Comparison of ENCODE assay signal across 31 cellular contexts in genomic region chr14:104547310-104547997, GRCh38. TPM values are rescaled to one million over a fixed set of nuclear protein-coding genes. Genes with fewer than 3 reads are reported as not detected.
DNase-seq lines count a peak whose midpoint lies in the region; ATAC-seq, FAIRE-seq and TF ChIP-seq lines count a peak whose summit lies in the region.
"Had no signal": no experiment of that assay in that cellular context is flagged by ENCODE, and none has a peak within 500 bp of the region (broad histone marks: within the 10 kb centered on the region; RNA-seq: fewer than 3 reads in every experiment).

No MANE protein-coding gene starts in this region.

- H3K9ac ChIP-seq in SK-N-SH (no peak overlapping the region), HepG2 (ENCODE audit: insufficient read depth, low read depth, low read length) (no peak overlapping the region)
- H3K9ac ChIP-seq: BLaER1 treated with 17β-estradiol and CSF1 and Interleukin-3, amounts not matched to agents 10 nM and 100 nM had no signal

- no peak overlapping the region for H3K4me3 Mint-ChIP-seq in osteocyte (ENCODE audit: unreplicated experiment)
- H3K4me3 Mint-ChIP-seq: activated CD4-positive, alpha-beta memory T cell treated with anti-CD3 and anti-CD28 coated beads, Interleukin-2, amount 10 ng/mL, durations not matched to agents 7 days and 5 days; naive thymus-derived CD8-positive, alpha-beta T cell; stimulated activated naive CD8-positive, alpha-beta T cell treated with anti-CD3 and anti-CD28 coated beads, Interleukin-15, amount 100 ng/mL, for 72 hours; T-helper 17 cell had no signal

- peaks cover 12% of the 10 kb centered on the region for H3K27me3 Mint-ChIP-seq in osteocyte (ENCODE audit: unreplicated experiment)

- H3K79me2 ChIP-seq in SK-N-SH (ENCODE audit: insufficient read depth) (no peaks in the 10 kb centered on the region), HepG2 (ENCODE audit: insufficient read depth, low read length) (no peaks in the 10 kb centered on the region)

- H3K4me1 Mint-ChIP-seq in osteocyte (ENCODE audit: unreplicated experiment) = no peaks in the 10 kb centered on the region
- H3K4me1 Mint-ChIP-seq: activated CD4-positive, alpha-beta memory T cell treated with anti-CD3 and anti-CD28 coated beads, Interleukin-2, amount 10 ng/mL, durations not matched to agents 7 days and 5 days; naive thymus-derived CD8-positive, alpha-beta T cell; stimulated activated naive CD8-positive, alpha-beta T cell treated with anti-CD3 and anti-CD28 coated beads, Interleukin-15, amount 100 ng/mL, for 72 hours had no signal

- no peaks in the 10 kb centered on the region for H4K20me1 ChIP-seq in SK-N-SH (ENCODE audit: insufficient read depth)
- peaks cover 3% of the 10 kb centered on the region; the same call in 1 of the 2 replicates for H4K20me1 ChIP-seq in HepG2 (ENCODE audit: insufficient read depth, low read length)
- H4K20me1 ChIP-seq: BLaER1 treated with 17β-estradiol and CSF1 and Interleukin-3, amounts not matched to agents 10 nM and 100 nM had no signal

- H3K27ac ChIP-seq in SK-N-SH (ENCODE audit: low read depth in 2 of 2, low read length in 1 of 2) (no peak overlapping the region), right lobe of liver (no peak overlapping the region), HepG2 (ENCODE audit: extremely low read length, insufficient read depth, low read length) (no peak overlapping the region)
- H3K27ac ChIP-seq: 22Rv1; ascending aorta; BLaER1 treated with 17β-estradiol and CSF1 and Interleukin-3, amounts not matched to agents 10 nM and 100 nM; cardiac muscle cell; ovary had no signal

- no peak overlapping the region for H3K4me2 ChIP-seq in SK-N-SH
- no peak overlapping the region for H3K4me2 ChIP-seq in HepG2 (ENCODE audit: low read depth, low read length)
- H3K4me2 ChIP-seq: BLaER1 treated with 17β-estradiol and CSF1 and Interleukin-3, amounts not matched to agents 10 nM and 100 nM had no signal

- DNase-seq in SK-N-SH (peak; percentile 18), right lobe of liver (peak in 2 of 3 donors; percentile 36 to 40), HepG2 (ENCODE audit: low spot score) (no peak), osteocyte (ENCODE audit: extremely low spot score, unreplicated experiment) (peak; percentile 83), GM03348 (ENCODE audit: low spot score) (no peak)
- DNase-seq: activated CD4-positive, alpha-beta memory T cell treated with anti-CD3 and anti-CD28 coated beads, Interleukin-2, amount 10 ng/mL, durations not matched to agents 7 days and 5 days; activated CD8-positive, alpha-beta memory T cell treated with anti-CD3 and anti-CD28 coated beads, Interleukin-2, amount 50 U/mL, for 4 hours; erythroblast; glutamatergic neuron; KG1; MG63; NCI-H1105; NCI-H187 treated with DMSO at 0.1 percent for 48 hours; NCI-H510A; stimulated activated naive CD8-positive, alpha-beta T cell treated with anti-CD3 and anti-CD28 coated beads, Interleukin-15, amount 100 ng/mL, for 72 hours; T-helper 17 cell had no signal

- TF ChIP-seq CTCF in SK-N-SH (IDR thresholded peaks at IDR 0.05) (no peak), right lobe of liver (IDR thresholded peaks at IDR 0.05) (no peak), HepG2 (CRISPR knock-in tag; IDR thresholded peaks at IDR 0.05) (no peak), osteocyte (IDR thresholded peaks at IDR 0.05) (no peak)

- TF ChIP-seq RAD21 in SK-N-SH (IDR thresholded peaks at IDR 0.05; ENCODE audit: low read length) (no peak), HepG2 (CRISPR knock-in tag; IDR thresholded peaks at IDR 0.05) (no peak)

- WGBS in SK-N-SH (ENCODE audit: low lambda C conversion rate) = 32% methylated on average over 4 of the region's 18 CpGs
- WGBS in right lobe of liver (ENCODE audit: insufficient coverage, low coverage, low lambda C conversion rate, missing lambda C conversion rate) = 71% methylated on average over 6 of the region's 18 CpGs
- 31% methylated on average over 3 of the region's 18 CpGs for WGBS in HepG2 (ENCODE audit: low lambda C conversion rate)

- peaks cover 0 to 15% of the 10 kb centered on the region in 2 experiments; a peak in 2 of 4 replicates for H3K4me1 ChIP-seq in SK-N-SH (ENCODE audit: control insufficient read depth in 1 of 2, insufficient read depth in 2 of 2, low read depth in 1 of 2, low read length in 1 of 2)
- H3K4me1 ChIP-seq in right lobe of liver = no peaks in the 10 kb centered on the region
- H3K4me1 ChIP-seq in HepG2 (ENCODE audit: insufficient read depth, low read length) = no peaks in the 10 kb centered on the region
- H3K4me1 ChIP-seq: ascending aorta had no signal

- no peak for TF ChIP-seq POLR2A in right lobe of liver (IDR thresholded peaks at IDR 0.05)
- no peak for TF ChIP-seq POLR2A in HepG2 (IDR thresholded peaks at IDR 0.05; ENCODE audit: insufficient read depth in 1 of 2, low read depth in 2 of 2, low read length in 2 of 2)
- TF ChIP-seq POLR2A in GM18505 (IDR thresholded peaks at IDR 0.05; ENCODE audit: borderline replicate concordance, extremely low read depth, insufficient read depth, insufficient read length) = no peak

- H3K4me3 ChIP-seq in SK-N-SH (ENCODE audit: low read depth in 2 of 2, low read length in 1 of 2) (no peak overlapping the region), right lobe of liver (no peak overlapping the region), HepG2 (replicated peaks in 1 of 3; ENCODE audit: insufficient read depth in 1 of 3, low read depth in 2 of 3, low read length in 3 of 3) (no peak overlapping the region)
- H3K4me3 ChIP-seq: ascending aorta; BLaER1 treated with 17β-estradiol and CSF1 and Interleukin-3, amounts not matched to agents 10 nM and 100 nM; cardiac muscle cell; lung; MG63; ovary had no signal

- H3K27me3 ChIP-seq in SK-N-SH (ENCODE audit: insufficient read depth) (no peaks in the 10 kb centered on the region), right lobe of liver (no peaks in the 10 kb centered on the region), HepG2 (ENCODE audit: control insufficient read depth in 1 of 2, insufficient read depth in 2 of 2, low read length in 2 of 2) (peaks cover 18 to 77% of the 10 kb centered on the region in 2 experiments)
- H3K27me3 ChIP-seq: ascending aorta; BLaER1 treated with 17β-estradiol and CSF1 and Interleukin-3, amounts not matched to agents 10 nM and 100 nM; cardiac muscle cell; ovary had no signal

- intact Hi-C loops in right lobe of liver (cut with DNase I) = no loop called here
- intact Hi-C loops in HepG2 (cut with micrococcal nuclease; ENCODE audit: unreplicated experiment) = no loop called here

- no TSS peak for BruUV-seq in HepG2 (replicated peaks; lab: Mats Ljungman, UMichigan)

- no peak overlapping the region for H2AFZ ChIP-seq in SK-N-SH (ENCODE audit: low read depth)
- no peak overlapping the region for H2AFZ ChIP-seq in HepG2 (ENCODE audit: low read length)

- no peak for FAIRE-seq in HepG2 (lab: Jason Lieb, UNC)
- FAIRE-seq: TTC549 had no signal

- POLR2A ChIA-PET in SK-N-SH (lab: Yijun Ruan, JAX) (no interaction called here), HepG2 (lab: Yijun Ruan, JAX) (no interaction called here)

- no peak overlapping the region for H3K27ac Mint-ChIP-seq in osteocyte (ENCODE audit: unreplicated experiment)
- H3K27ac Mint-ChIP-seq: activated CD4-positive, alpha-beta memory T cell treated with anti-CD3 and anti-CD28 coated beads, Interleukin-2, amount 10 ng/mL, durations not matched to agents 7 days and 5 days; naive thymus-derived CD8-positive, alpha-beta T cell; stimulated activated naive CD8-positive, alpha-beta T cell treated with anti-CD3 and anti-CD28 coated beads, Interleukin-15, amount 100 ng/mL, for 72 hours; T-helper 17 cell had no signal

- no peaks in the 10 kb centered on the region for H3K9me3 ChIP-seq in SK-N-SH
- no peaks in the 10 kb centered on the region for H3K9me3 ChIP-seq in right lobe of liver
- H3K9me3 ChIP-seq in HepG2 (ENCODE audit: low read length) = no peaks in the 10 kb centered on the region
- H3K9me3 ChIP-seq: ascending aorta; BLaER1 treated with 17β-estradiol and CSF1 and Interleukin-3, amounts not matched to agents 10 nM and 100 nM; MG63; ovary had no signal

- H3F3A ChIP-seq in SK-N-SH (replicated peaks; ENCODE audit: insufficient read depth) = no peaks in the 10 kb centered on the region

- H3K9me2 ChIP-seq in SK-N-SH = no peaks in the 10 kb centered on the region

- no peaks in the 10 kb centered on the region for H3K36me3 ChIP-seq in SK-N-SH (replicated peaks in 1 of 2; ENCODE audit: control insufficient read depth in 1 of 2, insufficient read depth in 2 of 2, low read length in 1 of 2)
- no peaks in the 10 kb centered on the region for H3K36me3 ChIP-seq in right lobe of liver
- H3K36me3 ChIP-seq in HepG2 (replicated peaks in 1 of 2; ENCODE audit: control insufficient read depth in 1 of 2, insufficient read depth in 2 of 2, low read length in 2 of 2) = no peaks in the 10 kb centered on the region
- H3K36me3 ChIP-seq: ascending aorta; BLaER1 treated with 17β-estradiol and CSF1 and Interleukin-3, amounts not matched to agents 10 nM and 100 nM; cardiac muscle cell; MG63; ovary had no signal

- in situ Hi-C loops in HepG2 (cut with HindIII; ENCODE audit: extremely low pct_ligation_motif_present, low pct_unique_long_range_greater_than_20kb) = no loop called here

- CTCF ChIA-PET in SK-N-SH (lab: Yijun Ruan, JAX) (interaction anchor here (3.6 kb wide), 1 partner anchor 16 kb away, joined by 13 read pairs; no protein-coding TSS in a partner anchor), HepG2 (lab: Yijun Ruan, JAX; ENCODE audit: low intra/inter-chr PET ratio, low total read pairs) (no interaction called here)

- no peaks in the 10 kb centered on the region for H3K36me3 Mint-ChIP-seq in osteocyte (ENCODE audit: unreplicated experiment)

- H3K9me3 Mint-ChIP-seq in osteocyte (ENCODE audit: unreplicated experiment) = no peaks in the 10 kb centered on the region
- H3K9me3 Mint-ChIP-seq: activated CD4-positive, alpha-beta memory T cell treated with anti-CD3 and anti-CD28 coated beads, Interleukin-2, amount 10 ng/mL, durations not matched to agents 7 days and 5 days; stimulated activated naive CD8-positive, alpha-beta T cell treated with anti-CD3 and anti-CD28 coated beads, Interleukin-15, amount 100 ng/mL, for 72 hours had no signal

- no peak for TF ChIP-seq EP300 in SK-N-SH (IDR thresholded peaks at IDR 0.05; ENCODE audit: borderline replicate concordance in 1 of 2, low read depth in 1 of 2, low read length in 1 of 2)
- TF ChIP-seq EP300 in HepG2 (IDR thresholded peaks at IDR 0.05; ENCODE audit: low read depth in 2 of 2, low read length in 2 of 2) = no peak
- TF ChIP-seq EP300 in HepG2 (CRISPR knock-in tag; IDR thresholded peaks at IDR 0.05; ENCODE audit: borderline replicate concordance) = no peak

- ATAC-seq in SK-N-SH treated with all-trans-retinoic acid at 6 μM for 48 hours = no peak
- no peak for ATAC-seq in right lobe of liver
- ATAC-seq in HepG2 = no peak
- no peak for ATAC-seq in GM18505 (IDR thresholded peaks at IDR 0.05; ENCODE audit: unreplicated experiment)
- ATAC-seq in HG03108 (IDR thresholded peaks at IDR 0.05; ENCODE audit: unreplicated experiment) = no peak
- ATAC-seq: naive thymus-derived CD8-positive, alpha-beta T cell; T-helper 17 cell had no signal

RNA-seq across cellular contexts. Expression of gene C14orf180, which starts 32.1 kb away (rescaled TPM):
- 0.05 TPM in 1 of 2 replicates, not detected in the other for polyA plus RNA-seq in SK-N-SH (2012; rRNA removed)
- polyA plus RNA-seq in SK-N-SH (2012; cell fraction: cytosol; rRNA removed) = 0.01 TPM in 1 of 2 replicates, not detected in the other
- 0.04 and 0.06 TPM in 2 replicates for polyA plus RNA-seq in SK-N-SH (2012; cell fraction: nucleus; rRNA removed)
- 1 to 10 TPM in 4 of 6 experiments, under 1 TPM in 2; 0.35 to 4.0 (median 1.9) TPM for total RNA-seq in right lobe of liver
- total RNA-seq in HepG2 (2016; rRNA removed; fragmentation: Illumina TruSeq; extraction: Trizol) = not detected in 2 replicates
- not detected in 2 replicates for total RNA-seq in HepG2 (2016; cell fraction: cytosol; rRNA removed; fragmentation: Illumina TruSeq; extraction: Trizol; ENCODE audit: low read depth)
- total RNA-seq in HepG2 (2016; cell fraction: insoluble cytoplasmic fraction; rRNA removed; fragmentation: Illumina TruSeq; extraction: Trizol) = not detected in 2 replicates
- not detected in 2 replicates for total RNA-seq in HepG2 (2016; cell fraction: membrane; rRNA removed; fragmentation: Illumina TruSeq; extraction: Trizol)
- total RNA-seq in HepG2 (2016; cell fraction: nucleus; rRNA removed; fragmentation: Illumina TruSeq; extraction: Trizol) = not detected in 2 replicates
- polyA plus RNA-seq in HepG2 (2011; rRNA removed) = not detected in 2 replicates
- not detected in 2 replicates for polyA plus RNA-seq in HepG2 (2011; cell fraction: cytosol; rRNA removed)
- not detected in 2 replicates for polyA plus RNA-seq in HepG2 (2011; cell fraction: nucleus; rRNA removed)
- polyA plus RNA-seq in HepG2 (2012) = not detected in 2 replicates
- polyA plus RNA-seq in HepG2 (2016; cell fraction: cytosol; fragmentation: Illumina TruSeq; extraction: Trizol; ENCODE audit: low read depth) = not detected in 2 replicates
- not detected in 2 replicates for polyA plus RNA-seq in HepG2 (2016; cell fraction: insoluble cytoplasmic fraction; fragmentation: Illumina TruSeq; extraction: Trizol; ENCODE audit: low read depth)
- not detected in 2 replicates for polyA plus RNA-seq in HepG2 (2016; cell fraction: membrane; fragmentation: Illumina TruSeq; extraction: Trizol; ENCODE audit: low read depth)
- not detected in 2 replicates for polyA plus RNA-seq in HepG2 (2016; cell fraction: nucleus; fragmentation: Illumina TruSeq; extraction: Trizol; ENCODE audit: insufficient read depth, low read depth)
- not detected in 2 replicates for polyA minus RNA-seq in HepG2 (2011; rRNA and poly(A)+ RNA removed; ENCODE audit: low replicate concordance)
- not detected in 2 replicates for polyA minus RNA-seq in HepG2 (2011; cell fraction: cytosol; rRNA and poly(A)+ RNA removed)
- not detected in 2 replicates for polyA minus RNA-seq in HepG2 (2011; cell fraction: nucleus; rRNA and poly(A)+ RNA removed)
- not detected in 2 replicates for total RNA-seq in osteocyte
- total RNA-seq: activated CD4-positive, alpha-beta memory T cell treated with anti-CD3 and anti-CD28 coated beads, Interleukin-2, amount 10 ng/mL, durations not matched to agents 7 days and 5 days; G401; H7; kidney epithelial cell; mononuclear cell; naive thymus-derived CD8-positive, alpha-beta T cell; T-helper 17 cell had no signal
- polyA plus RNA-seq: naive thymus-derived CD8-positive, alpha-beta T cell had no signal

RNA-seq across cellular contexts. Expression of gene TMEM179, which starts 57.1 kb away (rescaled TPM):
- polyA plus RNA-seq in SK-N-SH (2012; rRNA removed) (1.1 and 1.7 TPM in 2 replicates), HepG2 (2011; rRNA removed) (not detected in 2 replicates)
- polyA plus RNA-seq in SK-N-SH (2012; cell fraction: cytosol; rRNA removed) = 1.5 and 1.8 TPM in 2 replicates
- polyA plus RNA-seq in SK-N-SH (2012; cell fraction: nucleus; rRNA removed) = 1.7 and 2.9 TPM in 2 replicates
- total RNA-seq in right lobe of liver (under 1 TPM in 2 of 6 experiments, not detected in 4; 0.17 to 0.18 TPM), HepG2 (2016; rRNA removed; fragmentation: Illumina TruSeq; extraction: Trizol) (not detected in 2 replicates), osteocyte (not detected in 2 replicates)
- not detected in 2 replicates for total RNA-seq in HepG2 (2016; cell fraction: cytosol; rRNA removed; fragmentation: Illumina TruSeq; extraction: Trizol; ENCODE audit: low read depth)
- not detected in 2 replicates for total RNA-seq in HepG2 (2016; cell fraction: insoluble cytoplasmic fraction; rRNA removed; fragmentation: Illumina TruSeq; extraction: Trizol)
- not detected in 2 replicates for total RNA-seq in HepG2 (2016; cell fraction: membrane; rRNA removed; fragmentation: Illumina TruSeq; extraction: Trizol)
- not detected in 2 replicates for total RNA-seq in HepG2 (2016; cell fraction: nucleus; rRNA removed; fragmentation: Illumina TruSeq; extraction: Trizol)
- polyA plus RNA-seq in HepG2 (2011; cell fraction: cytosol; rRNA removed) = not detected in 2 replicates
- polyA plus RNA-seq in HepG2 (2011; cell fraction: nucleus; rRNA removed) = not detected in 2 replicates
- not detected in 2 replicates for polyA plus RNA-seq in HepG2 (2012)
- not detected in 2 replicates for polyA plus RNA-seq in HepG2 (2016; cell fraction: cytosol; fragmentation: Illumina TruSeq; extraction: Trizol; ENCODE audit: low read depth)
- not detected in 2 replicates for polyA plus RNA-seq in HepG2 (2016; cell fraction: insoluble cytoplasmic fraction; fragmentation: Illumina TruSeq; extraction: Trizol; ENCODE audit: low read depth)
- polyA plus RNA-seq in HepG2 (2016; cell fraction: membrane; fragmentation: Illumina TruSeq; extraction: Trizol; ENCODE audit: low read depth) = not detected in 2 replicates
- not detected in 2 replicates for polyA plus RNA-seq in HepG2 (2016; cell fraction: nucleus; fragmentation: Illumina TruSeq; extraction: Trizol; ENCODE audit: insufficient read depth, low read depth)
- 0.28 TPM in 1 of 2 replicates, not detected in the other for polyA minus RNA-seq in HepG2 (2011; rRNA and poly(A)+ RNA removed; ENCODE audit: low replicate concordance)
- polyA minus RNA-seq in HepG2 (2011; cell fraction: cytosol; rRNA and poly(A)+ RNA removed) = not detected in 2 replicates
- polyA minus RNA-seq in HepG2 (2011; cell fraction: nucleus; rRNA and poly(A)+ RNA removed) = not detected in 2 replicates
- total RNA-seq: activated CD4-positive, alpha-beta memory T cell treated with anti-CD3 and anti-CD28 coated beads, Interleukin-2, amount 10 ng/mL, durations not matched to agents 7 days and 5 days; ascending aorta; G401; kidney epithelial cell; mononuclear cell; naive thymus-derived CD8-positive, alpha-beta T cell; T-helper 17 cell had no signal
- polyA plus RNA-seq: naive thymus-derived CD8-positive, alpha-beta T cell had no signal

Comparison
In these comparisons a context has a peak if more than half of its experiments do, and no peak if none do; other contexts are left out.
1. DNase-seq: peak in SK-N-SH (single experiment), right lobe of liver (2 of 3) and osteocyte (single experiment); none in HepG2 (single experiment) and GM03348 (single experiment).